Comparison of ENCODE assay signal across 8 cellular contexts in genomic region chr13:49791214-49791752, GRCh38. TPM values are rescaled to one million over a fixed set of nuclear protein-coding genes. Genes with fewer than 3 reads are reported as not detected.
A peak's percentile ranks its signal among the peaks of the same experiment; 100 is the strongest.
DNase-seq lines count a peak whose midpoint lies in the region; ATAC-seq and TF ChIP-seq lines count a peak whose summit lies in the region.

No MANE protein-coding gene starts in this region.

- H3K9ac ChIP-seq in SK-N-SH = peak overlapping the region; percentile 88
- H3K9ac ChIP-seq in KMS-11 = peak overlapping the region; percentile 86

- peak overlapping the region; percentile 74 for H3K4me2 ChIP-seq in SK-N-SH
- peak overlapping the region; percentile 64 for H3K4me2 ChIP-seq in KMS-11

- no peaks in the 10 kb centered on the region for H3K9me3 ChIP-seq in SK-N-SH
- no peaks in the 10 kb centered on the region for H3K9me3 ChIP-seq in neutrophil

- POLR2A ChIA-PET in SK-N-SH (lab: Yijun Ruan, JAX) (interaction anchor here (1.2 to 2.6 kb wide), 2 partner anchors 100 to 348 kb away, joined by 4 to 12 read pairs; partner anchors contain the start of gene EBPL), WTC11 (lab: Charles Lee) (interaction anchor here (0.6 to 1.0 kb wide), 3 partner anchors 12 to 169 kb away, joined by 3 read pairs; no protein-coding TSS in a partner anchor)

- no peaks in the 10 kb centered on the region for H3K9me2 ChIP-seq in SK-N-SH

- H4K20me1 ChIP-seq in SK-N-SH (ENCODE audit: insufficient read depth) (peaks cover 40% of the 10 kb centered on the region), KMS-11 (ENCODE audit: insufficient read depth) (no peaks in the 10 kb centered on the region)

- H3K79me2 ChIP-seq in SK-N-SH (ENCODE audit: insufficient read depth) (peaks cover 56% of the 10 kb centered on the region), KMS-11 (ENCODE audit: insufficient read depth, low read depth) (peaks cover 45% of the 10 kb centered on the region)

- H3K4me1 Mint-ChIP-seq in WTC11 = peaks cover 39% of the 10 kb centered on the region

- H2AFZ ChIP-seq in SK-N-SH (ENCODE audit: low read depth) = no peak overlapping the region
- H2AFZ ChIP-seq in KMS-11 (ENCODE audit: low read depth) = peak overlapping the region; percentile 11

- TF ChIP-seq EP300 in SK-N-SH (IDR thresholded peaks at IDR 0.05; ENCODE audit: borderline replicate concordance in 1 of 2, low read depth in 1 of 2, low read length in 1 of 2) = no peak

- no peak for ATAC-seq in SK-N-SH treated with all-trans-retinoic acid at 6 μM for 48 hours
- ATAC-seq in WTC11 = no peak
- ATAC-seq in HG03469 (IDR thresholded peaks at IDR 0.05; ENCODE audit: unreplicated experiment) = no peak

- peak; percentile 26 for DNase-seq in SK-N-SH
- DNase-seq in WTC11 (ENCODE audit: low spot score) = no peak
- DNase-seq in fibroblast of the conjunctiva (ENCODE audit: low read depth) = peak; percentile 9
- DNase-seq in NCI-H345 (lab: John Stamatoyannopoulos, UW) = no peak

- 4% methylated on average over 11 of the region's 11 CpGs for WGBS in SK-N-SH (ENCODE audit: low lambda C conversion rate)

- TF ChIP-seq CTCF in SK-N-SH (IDR thresholded peaks at IDR 0.05) (peak; percentile 26; the same call in 1 of the 2 replicates), KMS-11 (conservative IDR thresholded peaks at IDR 0.05; ENCODE audit: low read depth, low read length) (no peak), WTC11 (IDR thresholded peaks at IDR 0.05) (no peak), neutrophil (IDR thresholded peaks at IDR 0.05) (no peak)

- TF ChIP-seq RAD21 in SK-N-SH (IDR thresholded peaks at IDR 0.05; ENCODE audit: low read length) = peak; percentile 51

- H3K27me3 Mint-ChIP-seq in WTC11 (ENCODE audit: low read depth) = no peaks in the 10 kb centered on the region

- H3K36me3 ChIP-seq in SK-N-SH (replicated peaks in 1 of 2; ENCODE audit: control insufficient read depth in 1 of 2, insufficient read depth in 2 of 2, low read length in 1 of 2) (peaks cover 0 to 2% of the 10 kb centered on the region in 2 experiments), KMS-11 (ENCODE audit: insufficient read depth) (no peaks in the 10 kb centered on the region), neutrophil (no peaks in the 10 kb centered on the region)

- H3K4me3 ChIP-seq in SK-N-SH (ENCODE audit: low read depth in 2 of 2, low read length in 1 of 2) (peak overlapping the region; percentile 77 to 80), KMS-11 (IDR thresholded peaks at IDR 0.05; ENCODE audit: insufficient read depth, low read depth, low read length) (no peak overlapping the region), neutrophil (ENCODE audit: low read depth in 1 of 2, low read length in 1 of 2) (peak overlapping the region; percentile 91 to 92)

- H3K27me3 ChIP-seq in SK-N-SH (ENCODE audit: insufficient read depth) = no peaks in the 10 kb centered on the region
- no peaks in the 10 kb centered on the region for H3K27me3 ChIP-seq in KMS-11 (ENCODE audit: insufficient read depth, low read depth)
- H3K27me3 ChIP-seq in neutrophil = no peaks in the 10 kb centered on the region

- H3K4me1 ChIP-seq in SK-N-SH (ENCODE audit: control insufficient read depth in 1 of 2, insufficient read depth in 2 of 2, low read depth in 1 of 2, low read length in 1 of 2) (peaks cover 6 to 7% of the 10 kb centered on the region in 2 experiments; a peak in 3 of 4 replicates), KMS-11 (ENCODE audit: low read depth, poor library complexity, severe bottlenecking) (peaks cover 9% of the 10 kb centered on the region), neutrophil (ENCODE audit: control insufficient read depth in 1 of 2, insufficient read depth in 1 of 2, low read depth in 1 of 2, low read length in 1 of 2) (peaks cover 19 to 23% of the 10 kb centered on the region in 2 experiments)

- CTCF ChIA-PET in SK-N-SH (lab: Yijun Ruan, JAX) = interaction anchor here (0.6 to 1.6 kb wide), 15 partner anchors 10 to 1120 kb away, joined by 3 to 5 read pairs (median 3); no protein-coding TSS in a partner anchor
- CTCF ChIA-PET in WTC11 (lab: Charles Lee) = interaction anchor here (1.0 to 1.5 kb wide), 2 partner anchors 100 to 145 kb away, joined by 4 to 5 read pairs; partner anchors contain the start of genes EBPL and SPRYD7

- no peaks in the 10 kb centered on the region for H3F3A ChIP-seq in SK-N-SH (replicated peaks; ENCODE audit: insufficient read depth)

- no peaks in the 10 kb centered on the region for H3K9me3 Mint-ChIP-seq in WTC11

- H3K36me3 Mint-ChIP-seq in WTC11 = no peaks in the 10 kb centered on the region

- peak overlapping the region; percentile 89 to 94 for H3K27ac ChIP-seq in SK-N-SH (ENCODE audit: low read depth in 2 of 2, low read length in 1 of 2)
- H3K27ac ChIP-seq in KMS-11 = peak overlapping the region; percentile 79
- peak overlapping the region; percentile 94 for H3K27ac ChIP-seq in neutrophil

- H3K27ac Mint-ChIP-seq in WTC11 = peak overlapping the region; percentile 97

- peak overlapping the region; percentile 96 for H3K4me3 Mint-ChIP-seq in WTC11

TF ChIP-seq in SK-N-SH, 30 proteins besides CTCF, POLR2A, EP300 and RAD21 (continues in another document):
- TF ChIP-seq ELF1 (IDR thresholded peaks at IDR 0.05) = no peak
- TF ChIP-seq FOSL2 (IDR thresholded peaks at IDR 0.05; ENCODE audit: borderline replicate concordance, low read depth) = no peak
- no peak for TF ChIP-seq IRF3 (IDR thresholded peaks at IDR 0.05; ENCODE audit: low read depth, low read length)
- TF ChIP-seq NRF1 (IDR thresholded peaks at IDR 0.05; ENCODE audit: low read depth, low read length) = no peak
- TF ChIP-seq SMC3 (IDR thresholded peaks at IDR 0.05; ENCODE audit: low read depth, low read length) = peak; percentile 23; the same call in 1 of the 2 replicates

TF ChIP-seq in SK-N-SH treated with all-trans-retinoic acid at 6 μM for 48 hours, 23 proteins besides CTCF, POLR2A, EP300 and RAD21:
- TF ChIP-seq RARB (CRISPR knock-in tag; IDR thresholded peaks at IDR 0.05) = no peak
- TF ChIP-seq ESRRG (CRISPR knock-in tag; IDR thresholded peaks at IDR 0.05) = no peak
- no peak for TF ChIP-seq ZC3H10 (CRISPR knock-in tag; IDR thresholded peaks at IDR 0.05)
- TF ChIP-seq ZFP30 (CRISPR knock-in tag; IDR thresholded peaks at IDR 0.05) = no peak

TF ChIP-seq in WTC11, 78 proteins besides CTCF, POLR2A, EP300 and RAD21:
- no peak; the same call in 1 of the 2 replicates for TF ChIP-seq ARID4B (CRISPR knock-in tag; IDR thresholded peaks at IDR 0.05; ENCODE audit: borderline replicate concordance)

RNA-seq across cellular contexts. Expression of gene KPNA3, which starts 1.2 kb away (rescaled TPM):
- 11.3 and 13.1 TPM in 2 replicates for polyA plus RNA-seq in SK-N-SH (2012; rRNA removed)
- polyA plus RNA-seq in SK-N-SH (2012; cell fraction: cytosol; rRNA removed) = 20.5 and 21.7 TPM in 2 replicates
- polyA plus RNA-seq in SK-N-SH (2012; cell fraction: nucleus; rRNA removed) = 7.6 and 17.0 TPM in 2 replicates
- 44.2 to 47.6 TPM (median 44.4 TPM) in 3 replicates for total RNA-seq in WTC11 (2021)

Comparison
In these comparisons a context has a peak if more than half of its experiments do, and no peak if none do; other contexts are left out.
1. DNase-seq: peak in SK-N-SH (single experiment) and fibroblast of the conjunctiva (single experiment); none in WTC11 (single experiment) and NCI-H345 (single experiment).
2. Of the 6 proteins assayed by ChIP-seq in both WTC11 and SK-N-SH: peak only in WTC11: none; only in SK-N-SH: CTCF; in both: none; in neither: 5.
3. Peak in every context shown above with its lines, with median percentiles within 50 percentile points of each other: H3K27ac ChIP-seq.